ENCODE assay signal across 1 cellular context in genomic region chr9:36320457-36320856, GRCh38.
A peak's percentile ranks its signal among the peaks of the same experiment; 100 is the strongest.
TF ChIP-seq lines count a peak whose summit lies in the region.

No MANE protein-coding gene starts in this region.

TF ChIP-seq in HepG2, 621 proteins besides CTCF, POLR2A, EP300 and RAD21 (continued from another document):
- TF ChIP-seq MYNN (CRISPR knock-in tag; IDR thresholded peaks at IDR 0.05; ENCODE audit: low read depth) (no peak), MBNL3 (CRISPR knock-in tag; conservative IDR thresholded peaks at IDR 0.05) (no peak), ZFP91 (CRISPR knock-in tag; IDR thresholded peaks at IDR 0.05; ENCODE audit: borderline replicate concordance) (peak; percentile 28; the same call in 1 of the 2 replicates), ZNF687 (CRISPR knock-in tag; IDR thresholded peaks at IDR 0.05) (peak; percentile 36), FOSL2 (CRISPR knock-in tag; IDR thresholded peaks at IDR 0.05) (peak; percentile 80), ZNF263 (CRISPR knock-in tag; IDR thresholded peaks at IDR 0.05) (0 out of 2 replicates have a peak, but pooled peaks have one; percentile 31), HNRNPL (IDR thresholded peaks at IDR 0.05; ENCODE audit: low read depth, low read length) (0 out of 2 replicates have a peak, but pooled peaks have one; percentile 55)
